In the genomic region with DNA sequence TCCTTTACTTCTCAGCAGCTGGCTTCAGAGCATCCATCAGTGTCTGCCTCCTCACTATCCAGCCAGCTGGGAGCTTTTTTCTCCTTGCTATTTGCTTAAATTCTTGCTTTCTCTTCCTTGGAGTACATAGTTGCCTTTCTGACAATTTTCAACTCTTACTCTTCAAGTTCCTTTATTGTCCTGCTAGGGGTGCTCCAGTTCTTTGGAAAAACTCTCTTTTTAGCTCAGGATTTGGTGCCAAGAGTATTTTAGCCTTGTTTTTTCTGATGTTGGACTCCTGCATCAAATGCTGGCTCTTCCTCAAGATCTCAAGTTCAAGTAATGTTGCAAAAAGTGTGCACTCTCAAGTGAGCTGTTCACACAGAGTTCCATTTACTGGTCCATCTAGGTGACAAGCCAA, we compare ENCODE assay signal across 13 cellular contexts.
DNase-seq lines count a peak whose midpoint lies in the region; ATAC-seq and TF ChIP-seq lines count a peak whose summit lies in the region.
"Had no signal": no experiment of that assay in that cellular context is flagged by ENCODE, and none has a peak within 500 bp of the region (broad histone marks: within the 10 kb centered on the region; RNA-seq: fewer than 3 reads in every experiment).

No MANE protein-coding gene starts in this region.

- H2AFZ ChIP-seq in H9 (ENCODE audit: low read length), result no peak overlapping the region

- H3K27ac Mint-ChIP-seq in H9, result no peak overlapping the region
- no peak overlapping the region for H3K27ac Mint-ChIP-seq in effector memory CD8-positive, alpha-beta T cell
- H3K27ac Mint-ChIP-seq in natural killer cell treated with Interleukin-12 subunit alpha and Interleukin-12 subunit beta and Interleukin-15 and Interleukin-18, amount 100 ng/mL, for 72 hours, result no peak overlapping the region
- H3K27ac Mint-ChIP-seq: stimulated activated memory B cell treated with anti-CD40 and anti-IgM and Interleukin-4, amounts not matched to agents 10 μg/mL and 1 μg/mL and 100 μg/mL, for 72 hours had no signal

- H2BK20ac ChIP-seq in H9 (ENCODE audit: low read depth, low read length, poor library complexity, severe bottlenecking), result no peak overlapping the region

- no peak overlapping the region for H2BK5ac ChIP-seq in H9 (ENCODE audit: insufficient read length, low read length)

- H3K9ac ChIP-seq in H9 (ENCODE audit: extremely low read depth, insufficient read length, low read length), result no peak overlapping the region

- H3K27ac ChIP-seq in H9 (ENCODE audit: insufficient read length, low read depth, low read length), result no peak overlapping the region
- no peak overlapping the region for H3K27ac ChIP-seq in cardiac muscle cell
- H3K27ac ChIP-seq: prostate gland had no signal

- no peaks in the 10 kb centered on the region for H3K9me3 Mint-ChIP-seq in H9
- H3K9me3 Mint-ChIP-seq in effector memory CD8-positive, alpha-beta T cell, result peaks cover 0 to 2% of the 10 kb centered on the region in 2 donors
- H3K9me3 Mint-ChIP-seq in natural killer cell treated with Interleukin-12 subunit alpha and Interleukin-12 subunit beta and Interleukin-15 and Interleukin-18, amount 100 ng/mL, for 72 hours, result no peaks in the 10 kb centered on the region
- H3K9me3 Mint-ChIP-seq: stimulated activated memory B cell treated with anti-CD40 and anti-IgM and Interleukin-4, amounts not matched to agents 10 μg/mL and 1 μg/mL and 100 μg/mL, for 72 hours had no signal

- TF ChIP-seq CTCF in H9 (conservative IDR thresholded peaks at IDR 0.05), result peak; percentile 61
- TF ChIP-seq CTCF in astrocyte of the cerebellum (IDR thresholded peaks at IDR 0.05; ENCODE audit: low read depth, low read length, missing control alignments), result peak; percentile 69
- peak; percentile 68 for TF ChIP-seq CTCF in cardiac muscle cell (IDR thresholded peaks at IDR 0.05; ENCODE audit: low read depth, low read length)

- H3K14ac ChIP-seq in H9 (ENCODE audit: insufficient read depth, low read length), result no peak overlapping the region

- no peaks in the 10 kb centered on the region for H3K36me3 Mint-ChIP-seq in H9 (ENCODE audit: insufficient read depth in 1 of 3, low read depth in 3 of 3)
- no peaks in the 10 kb centered on the region for H3K36me3 Mint-ChIP-seq in effector memory CD8-positive, alpha-beta T cell (ENCODE audit: insufficient read depth)
- peaks cover 4% of the 10 kb centered on the region for H3K36me3 Mint-ChIP-seq in natural killer cell treated with Interleukin-12 subunit alpha and Interleukin-12 subunit beta and Interleukin-15 and Interleukin-18, amount 100 ng/mL, for 72 hours
- H3K36me3 Mint-ChIP-seq: stimulated activated memory B cell treated with anti-CD40 and anti-IgM and Interleukin-4, amounts not matched to agents 10 μg/mL and 1 μg/mL and 100 μg/mL, for 72 hours had no signal

- H2AK5ac ChIP-seq in H9 (ENCODE audit: insufficient read length, low read length), result no peak overlapping the region

- in situ Hi-C loops in astrocyte of the cerebellum (cut with HindIII; ENCODE audit: low sequenced_read_pairs), result no loop called here

- H2BK120ac ChIP-seq in H9 (ENCODE audit: low read depth, low read length, poor library complexity, severe bottlenecking), result no peak overlapping the region

- H3K4me1 ChIP-seq in H9 (ENCODE audit: insufficient read depth, low read length) (no peaks in the 10 kb centered on the region), cardiac muscle cell (ENCODE audit: low read depth) (no peaks in the 10 kb centered on the region)
- H3K4me1 ChIP-seq: prostate gland had no signal

- no peaks in the 10 kb centered on the region for H3K79me2 ChIP-seq in H9 (ENCODE audit: insufficient read depth, low read length)

- no peaks in the 10 kb centered on the region for H3K79me1 ChIP-seq in H9 (ENCODE audit: insufficient read depth, low read depth, low read length, poor library complexity, severe bottlenecking)

- H2BK12ac ChIP-seq in H9 (ENCODE audit: insufficient read length, low read depth, low read length), result no peak overlapping the region

- no peak overlapping the region for H3K56ac ChIP-seq in H9 (ENCODE audit: insufficient read length, low read depth, low read length)

- no peaks in the 10 kb centered on the region for H3K36me3 ChIP-seq in cardiac muscle cell
- H3K36me3 ChIP-seq: prostate gland had no signal

- H3K9me3 ChIP-seq in H9 (ENCODE audit: control insufficient read depth, low read depth, low read length) (no peaks in the 10 kb centered on the region), cardiac muscle cell (ENCODE audit: low read depth) (no peaks in the 10 kb centered on the region)
- H3K9me3 ChIP-seq: prostate gland had no signal

- intact Hi-C loops in sciatic nerve (cut with DNase I), result no loop called here

- H3K4ac ChIP-seq in H9 (ENCODE audit: low read depth, low read length), result no peak overlapping the region

- no peak overlapping the region for H4K8ac ChIP-seq in H9 (replicated peaks; ENCODE audit: insufficient read length, low read depth, low read length)

- H3K27me3 ChIP-seq in H9 (ENCODE audit: insufficient read depth, low read length) (no peaks in the 10 kb centered on the region), cardiac muscle cell (no peaks in the 10 kb centered on the region)

- H3K4me3 ChIP-seq in astrocyte of the cerebellum (ENCODE audit: low read depth, low read length) (no peak overlapping the region), cardiac muscle cell (no peak overlapping the region)
- H3K4me3 ChIP-seq: prostate gland had no signal

- H4K20me1 ChIP-seq in H9 (ENCODE audit: control insufficient read depth, insufficient read depth, insufficient read length), result no peaks in the 10 kb centered on the region

- H3K27me3 Mint-ChIP-seq in H9 (ENCODE audit: low read depth), result no peaks in the 10 kb centered on the region
- no peaks in the 10 kb centered on the region for H3K27me3 Mint-ChIP-seq in effector memory CD8-positive, alpha-beta T cell
- peaks cover 14 to 22% of the 10 kb centered on the region in 2 donors for H3K27me3 Mint-ChIP-seq in natural killer cell treated with Interleukin-12 subunit alpha and Interleukin-12 subunit beta and Interleukin-15 and Interleukin-18, amount 100 ng/mL, for 72 hours
- H3K27me3 Mint-ChIP-seq: stimulated activated memory B cell treated with anti-CD40 and anti-IgM and Interleukin-4, amounts not matched to agents 10 μg/mL and 1 μg/mL and 100 μg/mL, for 72 hours had no signal

- H4K5ac ChIP-seq in H9 (ENCODE audit: insufficient read length, low read depth, low read length), result no peak overlapping the region

- no peak overlapping the region for H2BK15ac ChIP-seq in H9 (ENCODE audit: low read depth, low read length)

- no peak overlapping the region for H3K4me2 ChIP-seq in H9 (ENCODE audit: insufficient read depth, insufficient read length, low read length)

- ATAC-seq in sciatic nerve (peak; percentile 91), HG03521 (IDR thresholded peaks at IDR 0.05; ENCODE audit: unreplicated experiment) (no peak), HG03378 (IDR thresholded peaks at IDR 0.05; ENCODE audit: unreplicated experiment) (no peak)
- ATAC-seq in effector memory CD8-positive, alpha-beta T cell (replicated peaks), result no peak
- ATAC-seq in natural killer cell treated with Interleukin-12 subunit alpha and Interleukin-12 subunit beta and Interleukin-15 and Interleukin-18, amount 100 ng/mL, for 72 hours, result no peak
- ATAC-seq: stimulated activated memory B cell treated with anti-CD40 and anti-IgM and Interleukin-4, amounts not matched to agents 10 μg/mL and 1 μg/mL and 100 μg/mL, for 72 hours had no signal

- peaks cover 3% of the 10 kb centered on the region in 2 experiments for H3K4me1 Mint-ChIP-seq in H9
- H3K4me1 Mint-ChIP-seq in effector memory CD8-positive, alpha-beta T cell (ENCODE audit: low read depth in 2 of 2), result no peaks in the 10 kb centered on the region
- no peaks in the 10 kb centered on the region for H3K4me1 Mint-ChIP-seq in natural killer cell treated with Interleukin-12 subunit alpha and Interleukin-12 subunit beta and Interleukin-15 and Interleukin-18, amount 100 ng/mL, for 72 hours (ENCODE audit: low read depth in 2 of 2)
- H3K4me1 Mint-ChIP-seq: stimulated activated memory B cell treated with anti-CD40 and anti-IgM and Interleukin-4, amounts not matched to agents 10 μg/mL and 1 μg/mL and 100 μg/mL, for 72 hours had no signal

- no peak overlapping the region for H3K23ac ChIP-seq in H9 (ENCODE audit: insufficient read length, low read depth, low read length)

- H3K23me2 ChIP-seq in H9 (ENCODE audit: insufficient read length, low read depth, low read length, poor library complexity, severe bottlenecking), result no peaks in the 10 kb centered on the region

- H3K18ac ChIP-seq in H9 (ENCODE audit: insufficient read length, low read depth, low read length), result no peak overlapping the region

- H3K4me3 Mint-ChIP-seq in H9, result no peak overlapping the region
- no peak overlapping the region for H3K4me3 Mint-ChIP-seq in effector memory CD8-positive, alpha-beta T cell
- no peak overlapping the region for H3K4me3 Mint-ChIP-seq in natural killer cell treated with Interleukin-12 subunit alpha and Interleukin-12 subunit beta and Interleukin-15 and Interleukin-18, amount 100 ng/mL, for 72 hours
- H3K4me3 Mint-ChIP-seq: stimulated activated memory B cell treated with anti-CD40 and anti-IgM and Interleukin-4, amounts not matched to agents 10 μg/mL and 1 μg/mL and 100 μg/mL, for 72 hours had no signal

- no peak overlapping the region for H3T11ph ChIP-seq in H9 (ENCODE audit: low read length)

- no peak overlapping the region for H4K91ac ChIP-seq in H9 (ENCODE audit: insufficient read length, low read depth, low read length)

- DNase-seq in H9, result no peak
- DNase-seq in astrocyte of the cerebellum (ENCODE audit: low read depth), result peak; percentile 71
- DNase-seq in cardiac muscle cell (ENCODE audit: low read depth in 1 of 2, low spot score in 1 of 2), result peak; percentile 8 to 86
- no peak for DNase-seq in sciatic nerve (ENCODE audit: low spot score)
- no peak for DNase-seq in effector memory CD8-positive, alpha-beta T cell
- no peak for DNase-seq in natural killer cell treated with Interleukin-12 subunit alpha and Interleukin-12 subunit beta and Interleukin-15 and Interleukin-18, amount 100 ng/mL, for 72 hours (ENCODE audit: low spot score)
- DNase-seq: DND-41, hippocampal formation, NCI-H2029 had no signal

Comparison
In these comparisons a context has a peak if more than half of its experiments do, and no peak if none do; other contexts are left out.
1. DNase-seq: peak in astrocyte of the cerebellum (single experiment) and cardiac muscle cell (2 of 2); none in H9 (single experiment), sciatic nerve (single experiment), effector memory CD8-positive, alpha-beta T cell (0 of 3) and natural killer cell treated with Interleukin-12 subunit alpha and Interleukin-12 subunit beta and Interleukin-15 and Interleukin-18, amount 100 ng/mL, for 72 hours (single experiment).
2. Peak in every context shown above with its lines, with median percentiles within 50 percentile points of each other: CTCF ChIP-seq.